Comparison of ENCODE assay signal across 13 cellular contexts in the genomic region with DNA sequence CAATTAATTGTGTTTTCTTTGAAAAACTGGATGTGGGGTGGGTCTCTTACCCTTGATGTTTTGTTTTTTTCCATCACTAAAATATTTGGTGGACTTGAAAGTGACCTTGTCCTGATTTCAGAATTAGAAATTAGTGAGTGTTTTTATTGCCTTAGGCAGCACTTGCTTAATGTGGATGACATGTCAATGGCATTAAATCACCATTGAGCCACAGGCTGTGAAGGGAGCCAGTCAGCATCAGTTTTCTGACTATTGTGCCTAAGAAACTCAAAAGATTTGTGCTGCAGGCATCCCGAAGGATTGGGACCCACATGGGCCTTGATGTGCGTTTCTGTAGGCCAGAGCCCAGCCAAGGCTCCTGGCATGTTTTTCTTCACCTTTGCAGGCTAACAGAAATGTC. TPM values are rescaled to one million over a fixed set of nuclear protein-coding genes. Genes with fewer than 3 reads are reported as not detected.
DNase-seq lines count a peak whose midpoint lies in the region; ATAC-seq and TF ChIP-seq lines count a peak whose summit lies in the region.
"Had no signal": no experiment of that assay in that cellular context is flagged by ENCODE, and none has a peak within 500 bp of the region (broad histone marks: within the 10 kb centered on the region; RNA-seq: fewer than 3 reads in every experiment).

No MANE protein-coding gene starts in this region.

- no peaks in the 10 kb centered on the region for H3K9me2 ChIP-seq in MM.1S (replicated peaks; ENCODE audit: insufficient read depth, low read length)

- no peaks in the 10 kb centered on the region for H3F3A ChIP-seq in MM.1S (ENCODE audit: insufficient read depth, low read length)

- H3K4me3 Mint-ChIP-seq in nephron progenitor cell, result no peak overlapping the region

- H3K9me3 ChIP-seq in cardiac muscle cell (ENCODE audit: low read depth), result no peaks in the 10 kb centered on the region
- H3K9me3 ChIP-seq in adrenal gland (replicated peaks in 1 of 3), result no peaks in the 10 kb centered on the region
- H3K9me3 ChIP-seq in upper lobe of left lung, result no peaks in the 10 kb centered on the region
- H3K9me3 ChIP-seq in MM.1S (replicated peaks; ENCODE audit: insufficient read depth, low read length), result no peaks in the 10 kb centered on the region

- TF ChIP-seq CTCF in cardiac muscle cell (IDR thresholded peaks at IDR 0.05; ENCODE audit: low read depth, low read length) (no peak), adrenal gland (IDR thresholded peaks at IDR 0.05) (no peak), nephron progenitor cell (IDR thresholded peaks at IDR 0.05) (no peak), upper lobe of left lung (IDR thresholded peaks at IDR 0.05) (no peak), MM.1S (IDR thresholded peaks at IDR 0.05; ENCODE audit: low read length) (no peak)

- no peak for ATAC-seq in Right ventricle myocardium inferior
- ATAC-seq in upper lobe of left lung (ENCODE audit: low FRiP score in 2 of 2), result no peak

- H3K9ac ChIP-seq in MM.1S (ENCODE audit: low read length), result no peak overlapping the region

- no peaks in the 10 kb centered on the region for H3K27me3 ChIP-seq in cardiac muscle cell
- no peaks in the 10 kb centered on the region for H3K27me3 ChIP-seq in adrenal gland
- no peaks in the 10 kb centered on the region for H3K27me3 ChIP-seq in upper lobe of left lung
- no peaks in the 10 kb centered on the region for H3K27me3 ChIP-seq in MM.1S (replicated peaks; ENCODE audit: insufficient read depth, low read length)

- H3K4me3 ChIP-seq in cardiac muscle cell (no peak overlapping the region), adrenal gland (no peak overlapping the region), upper lobe of left lung (no peak overlapping the region), MM.1S (ENCODE audit: low read length) (no peak overlapping the region)

- 33 to 52% (median 50%) methylated on average over 2 of the region's 2 CpGs for whole genome bisulfite sequencing in adrenal gland, 4 donors
- 87 to 100% methylated on average over 1 to 2 of the region's 2 CpGs for WGBS in upper lobe of left lung, 2 donors

- no peaks in the 10 kb centered on the region for H3K27me3 Mint-ChIP-seq in nephron progenitor cell (ENCODE audit: low read depth, poor library complexity)

- TF ChIP-seq EP300 in upper lobe of left lung (IDR thresholded peaks at IDR 0.05), result no peak

- no peaks in the 10 kb centered on the region for H3K79me2 ChIP-seq in MM.1S (ENCODE audit: low read length)

- peak overlapping the region; percentile 20 for H3K27ac ChIP-seq in cardiac muscle cell
- peak overlapping the region in 3 of 5 donors; percentile 23 to 63 (median 27) for H3K27ac ChIP-seq in adrenal gland
- H3K27ac ChIP-seq in upper lobe of left lung, result peak overlapping the region in 3 of 4 donors; percentile 56 to 85 (median 74)
- no peak overlapping the region for H3K27ac ChIP-seq in MM.1S (ENCODE audit: low read length)
- H3K27ac ChIP-seq: VCaP had no signal

- no peaks in the 10 kb centered on the region for H3K36me3 ChIP-seq in cardiac muscle cell
- H3K36me3 ChIP-seq in adrenal gland (replicated peaks in 1 of 2), result no peaks in the 10 kb centered on the region
- H3K36me3 ChIP-seq in upper lobe of left lung, result peaks cover 0 to 16% (median 0%) of the 10 kb centered on the region in 4 donors
- H3K36me3 ChIP-seq in MM.1S (replicated peaks; ENCODE audit: insufficient read depth, low read length), result no peaks in the 10 kb centered on the region

- H4K20me1 ChIP-seq in MM.1S (ENCODE audit: insufficient read depth, low read length), result no peaks in the 10 kb centered on the region

- intact Hi-C loops in Right ventricle myocardium inferior (cut with DNase I), result no loop called here
- intact Hi-C loops in adrenal gland (cut with DNase I), result no loop called here

- peaks cover 4% of the 10 kb centered on the region for H3K9me3 Mint-ChIP-seq in nephron progenitor cell

- H2AFZ ChIP-seq in MM.1S (ENCODE audit: low read length), result no peak overlapping the region

- H3K4me2 ChIP-seq in MM.1S (ENCODE audit: low read depth, low read length), result no peak overlapping the region

- peaks cover 44% of the 10 kb centered on the region for H3K36me3 Mint-ChIP-seq in nephron progenitor cell (ENCODE audit: low read depth)

- H3K27ac Mint-ChIP-seq in nephron progenitor cell, result peak overlapping the region; percentile 49

- H3K4me1 ChIP-seq in cardiac muscle cell (ENCODE audit: low read depth) (no peaks in the 10 kb centered on the region), adrenal gland (replicated peaks in 1 of 2) (peaks cover 19 to 48% of the 10 kb centered on the region in 2 donors), upper lobe of left lung (peaks cover 30 to 36% (median 33%) of the 10 kb centered on the region in 4 donors), MM.1S (ENCODE audit: low read length) (peaks cover 12% of the 10 kb centered on the region)

- H3K4me1 Mint-ChIP-seq in nephron progenitor cell, result peaks cover 31% of the 10 kb centered on the region

- DNase-seq in cardiac muscle cell (ENCODE audit: low read depth in 1 of 2, low spot score in 1 of 2), result no peak
- no peak for DNase-seq in Right ventricle myocardium inferior (ENCODE audit: missing footprints)
- peak in 1 of 7 donors; percentile 6 for DNase-seq in adrenal gland
- DNase-seq in nephron progenitor cell, result no peak
- DNase-seq in upper lobe of left lung, result no peak
- DNase-seq in AG20443 (ENCODE audit: low spot score), result no peak
- no peak for DNase-seq in MM.1S
- no peak for DNase-seq in D341Med (ENCODE audit: low spot score)
- DNase-seq: DND-41, midbrain, NCI-H446, SIG-M5 had no signal

- TF ChIP-seq POLR2A in adrenal gland (IDR thresholded peaks at IDR 0.05), result no peak
- no peak for TF ChIP-seq POLR2A in upper lobe of left lung (IDR thresholded peaks at IDR 0.05)

RNA-seq across cellular contexts. Expression of a gene that starts 53.8 kb away (rescaled TPM):
- 7.5 and 10.9 TPM in 2 replicates for total RNA-seq in cardiac muscle cell
- 11.1 and 15.5 TPM in 2 replicates for polyA plus RNA-seq in cardiac muscle cell
- total RNA-seq in Right ventricle myocardium inferior, result 22.6 TPM
- 10 to 100 TPM; 13.3 to 23.5 (median 20.1) TPM for total RNA-seq in adrenal gland
- 10 to 100 TPM in 1 of 3 donors, 1 to 10 TPM in 2; 6.5 to 17.2 (median 8.8) TPM for polyA plus RNA-seq in adrenal gland
- 10 to 100 TPM; 31.4 to 80.4 (median 50.2) TPM for total RNA-seq in upper lobe of left lung
